In the genomic region with DNA sequence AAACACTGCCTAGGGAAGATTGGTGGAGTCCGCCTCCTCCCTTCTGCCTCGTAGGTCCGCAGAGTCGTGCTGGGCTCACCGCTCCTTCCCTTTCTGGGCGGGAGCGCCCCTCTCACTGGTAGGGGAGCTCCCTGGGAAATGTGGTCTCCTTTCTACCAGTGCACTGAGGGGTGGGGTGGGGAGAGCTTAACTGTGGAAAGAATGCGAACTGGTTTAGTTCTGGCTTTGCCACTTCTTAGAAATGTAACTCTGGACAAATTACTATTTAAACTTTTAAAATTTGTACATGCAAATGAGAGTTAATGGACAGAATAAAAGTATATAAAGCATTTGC, we compare ENCODE assay signal across 1 cellular context.
TF ChIP-seq lines count a peak whose summit lies in the region.

No MANE protein-coding gene starts in this region.

TF ChIP-seq in GM23338, 12 proteins besides CTCF, POLR2A, EP300 and RAD21 (continued from another document):
- TF ChIP-seq, protein P1, sequence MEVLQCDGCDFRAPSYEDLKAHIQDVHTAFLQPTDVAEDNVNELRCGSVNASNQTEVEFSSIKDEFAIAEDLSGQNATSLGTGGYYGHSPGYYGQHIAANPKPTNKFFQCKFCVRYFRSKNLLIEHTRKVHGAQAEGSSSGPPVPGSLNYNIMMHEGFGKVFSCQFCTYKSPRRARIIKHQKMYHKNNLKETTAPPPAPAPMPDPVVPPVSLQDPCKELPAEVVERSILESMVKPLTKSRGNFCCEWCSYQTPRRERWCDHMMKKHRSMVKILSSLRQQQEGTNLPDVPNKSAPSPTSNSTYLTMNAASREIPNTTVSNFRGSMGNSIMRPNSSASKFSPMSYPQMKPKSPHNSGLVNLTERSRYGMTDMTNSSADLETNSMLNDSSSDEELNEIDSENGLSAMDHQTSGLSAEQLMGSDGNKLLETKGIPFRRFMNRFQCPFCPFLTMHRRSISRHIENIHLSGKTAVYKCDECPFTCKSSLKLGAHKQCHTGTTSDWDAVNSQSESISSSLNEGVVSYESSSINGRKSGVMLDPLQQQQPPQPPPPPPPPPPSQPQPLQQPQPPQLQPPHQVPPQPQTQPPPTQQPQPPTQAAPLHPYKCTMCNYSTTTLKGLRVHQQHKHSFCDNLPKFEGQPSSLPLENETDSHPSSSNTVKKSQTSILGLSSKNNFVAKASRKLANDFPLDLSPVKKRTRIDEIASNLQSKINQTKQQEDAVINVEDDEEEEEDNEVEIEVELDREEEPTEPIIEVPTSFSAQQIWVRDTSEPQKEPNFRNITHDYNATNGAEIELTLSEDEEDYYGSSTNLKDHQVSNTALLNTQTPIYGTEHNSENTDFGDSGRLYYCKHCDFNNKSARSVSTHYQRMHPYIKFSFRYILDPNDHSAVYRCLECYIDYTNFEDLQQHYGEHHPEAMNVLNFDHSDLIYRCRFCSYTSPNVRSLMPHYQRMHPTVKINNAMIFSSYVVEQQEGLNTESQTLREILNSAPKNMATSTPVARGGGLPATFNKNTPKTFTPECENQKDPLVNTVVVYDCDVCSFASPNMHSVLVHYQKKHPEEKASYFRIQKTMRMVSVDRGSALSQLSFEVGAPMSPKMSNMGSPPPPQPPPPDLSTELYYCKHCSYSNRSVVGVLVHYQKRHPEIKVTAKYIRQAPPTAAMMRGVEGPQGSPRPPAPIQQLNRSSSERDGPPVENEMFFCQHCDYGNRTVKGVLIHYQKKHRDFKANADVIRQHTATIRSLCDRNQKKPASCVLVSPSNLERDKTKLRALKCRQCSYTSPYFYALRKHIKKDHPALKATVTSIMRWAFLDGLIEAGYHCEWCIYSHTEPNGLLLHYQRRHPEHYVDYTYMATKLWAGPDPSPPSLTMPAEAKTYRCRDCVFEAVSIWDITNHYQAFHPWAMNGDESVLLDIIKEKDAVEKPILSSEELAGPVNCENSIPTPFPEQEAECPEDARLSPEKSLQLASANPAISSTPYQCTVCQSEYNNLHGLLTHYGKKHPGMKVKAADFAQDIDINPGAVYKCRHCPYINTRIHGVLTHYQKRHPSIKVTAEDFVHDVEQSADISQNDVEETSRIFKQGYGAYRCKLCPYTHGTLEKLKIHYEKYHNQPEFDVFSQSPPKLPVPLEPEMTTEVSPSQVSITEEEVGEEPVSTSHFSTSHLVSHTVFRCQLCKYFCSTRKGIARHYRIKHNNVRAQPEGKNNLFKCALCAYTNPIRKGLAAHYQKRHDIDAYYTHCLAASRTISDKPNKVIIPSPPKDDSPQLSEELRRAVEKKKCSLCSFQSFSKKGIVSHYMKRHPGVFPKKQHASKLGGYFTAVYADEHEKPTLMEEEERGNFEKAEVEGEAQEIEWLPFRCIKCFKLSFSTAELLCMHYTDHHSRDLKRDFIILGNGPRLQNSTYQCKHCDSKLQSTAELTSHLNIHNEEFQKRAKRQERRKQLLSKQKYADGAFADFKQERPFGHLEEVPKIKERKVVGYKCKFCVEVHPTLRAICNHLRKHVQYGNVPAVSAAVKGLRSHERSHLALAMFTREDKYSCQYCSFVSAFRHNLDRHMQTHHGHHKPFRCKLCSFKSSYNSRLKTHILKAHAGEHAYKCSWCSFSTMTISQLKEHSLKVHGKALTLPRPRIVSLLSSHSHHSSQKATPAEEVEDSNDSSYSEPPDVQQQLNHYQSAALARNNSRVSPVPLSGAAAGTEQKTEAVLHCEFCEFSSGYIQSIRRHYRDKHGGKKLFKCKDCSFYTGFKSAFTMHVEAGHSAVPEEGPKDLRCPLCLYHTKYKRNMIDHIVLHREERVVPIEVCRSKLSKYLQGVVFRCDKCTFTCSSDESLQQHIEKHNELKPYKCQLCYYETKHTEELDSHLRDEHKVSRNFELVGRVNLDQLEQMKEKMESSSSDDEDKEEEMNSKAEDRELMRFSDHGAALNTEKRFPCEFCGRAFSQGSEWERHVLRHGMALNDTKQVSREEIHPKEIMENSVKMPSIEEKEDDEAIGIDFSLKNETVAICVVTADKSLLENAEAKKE (CRISPR knock-in tag; IDR thresholded peaks at IDR 0.05), result no peak
- TF ChIP-seq, protein P2, sequence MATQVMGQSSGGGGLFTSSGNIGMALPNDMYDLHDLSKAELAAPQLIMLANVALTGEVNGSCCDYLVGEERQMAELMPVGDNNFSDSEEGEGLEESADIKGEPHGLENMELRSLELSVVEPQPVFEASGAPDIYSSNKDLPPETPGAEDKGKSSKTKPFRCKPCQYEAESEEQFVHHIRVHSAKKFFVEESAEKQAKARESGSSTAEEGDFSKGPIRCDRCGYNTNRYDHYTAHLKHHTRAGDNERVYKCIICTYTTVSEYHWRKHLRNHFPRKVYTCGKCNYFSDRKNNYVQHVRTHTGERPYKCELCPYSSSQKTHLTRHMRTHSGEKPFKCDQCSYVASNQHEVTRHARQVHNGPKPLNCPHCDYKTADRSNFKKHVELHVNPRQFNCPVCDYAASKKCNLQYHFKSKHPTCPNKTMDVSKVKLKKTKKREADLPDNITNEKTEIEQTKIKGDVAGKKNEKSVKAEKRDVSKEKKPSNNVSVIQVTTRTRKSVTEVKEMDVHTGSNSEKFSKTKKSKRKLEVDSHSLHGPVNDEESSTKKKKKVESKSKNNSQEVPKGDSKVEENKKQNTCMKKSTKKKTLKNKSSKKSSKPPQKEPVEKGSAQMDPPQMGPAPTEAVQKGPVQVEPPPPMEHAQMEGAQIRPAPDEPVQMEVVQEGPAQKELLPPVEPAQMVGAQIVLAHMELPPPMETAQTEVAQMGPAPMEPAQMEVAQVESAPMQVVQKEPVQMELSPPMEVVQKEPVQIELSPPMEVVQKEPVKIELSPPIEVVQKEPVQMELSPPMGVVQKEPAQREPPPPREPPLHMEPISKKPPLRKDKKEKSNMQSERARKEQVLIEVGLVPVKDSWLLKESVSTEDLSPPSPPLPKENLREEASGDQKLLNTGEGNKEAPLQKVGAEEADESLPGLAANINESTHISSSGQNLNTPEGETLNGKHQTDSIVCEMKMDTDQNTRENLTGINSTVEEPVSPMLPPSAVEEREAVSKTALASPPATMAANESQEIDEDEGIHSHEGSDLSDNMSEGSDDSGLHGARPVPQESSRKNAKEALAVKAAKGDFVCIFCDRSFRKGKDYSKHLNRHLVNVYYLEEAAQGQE (IDR thresholded peaks at IDR 0.05; ENCODE audit: unreplicated experiment), result no peak
- no peak for TF ChIP-seq ZNF114 (CRISPR knock-in tag; IDR thresholded peaks at IDR 0.05)
- TF ChIP-seq, protein P3, sequence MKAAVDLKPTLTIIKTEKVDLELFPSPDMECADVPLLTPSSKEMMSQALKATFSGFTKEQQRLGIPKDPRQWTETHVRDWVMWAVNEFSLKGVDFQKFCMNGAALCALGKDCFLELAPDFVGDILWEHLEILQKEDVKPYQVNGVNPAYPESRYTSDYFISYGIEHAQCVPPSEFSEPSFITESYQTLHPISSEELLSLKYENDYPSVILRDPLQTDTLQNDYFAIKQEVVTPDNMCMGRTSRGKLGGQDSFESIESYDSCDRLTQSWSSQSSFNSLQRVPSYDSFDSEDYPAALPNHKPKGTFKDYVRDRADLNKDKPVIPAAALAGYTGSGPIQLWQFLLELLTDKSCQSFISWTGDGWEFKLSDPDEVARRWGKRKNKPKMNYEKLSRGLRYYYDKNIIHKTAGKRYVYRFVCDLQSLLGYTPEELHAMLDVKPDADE (IDR thresholded peaks at IDR 0.05), result no peak
- TF ChIP-seq CREB1 (CRISPR knock-in tag; IDR thresholded peaks at IDR 0.05; ENCODE audit: low read depth), result no peak
- no peak for TF ChIP-seq EZH2phosphoT487 (IDR thresholded peaks at IDR 0.05; ENCODE audit: unreplicated experiment)
